ENCODE assay signal across 16 cellular contexts in genomic region chr13:19664481-19665230, GRCh38. TPM values are rescaled to one million over a fixed set of nuclear protein-coding genes. Genes with fewer than 3 reads are reported as not detected.
A peak's percentile ranks its signal among the peaks of the same experiment; 100 is the strongest.
DNase-seq lines count a peak whose midpoint lies in the region; ATAC-seq and TF ChIP-seq lines count a peak whose summit lies in the region.
"Had no signal": no experiment of that assay in that cellular context is flagged by ENCODE, and none has a peak within 500 bp of the region (broad histone marks: within the 10 kb centered on the region; RNA-seq: fewer than 3 reads in every experiment).

No MANE protein-coding gene starts in this region.

- H3K4me3 Mint-ChIP-seq in stimulated activated naive CD8-positive, alpha-beta T cell treated with anti-CD3 and anti-CD28 coated beads, Interleukin-15, Interleukin-2, amounts not matched to agents 100 ng/mL and 50 ng/mL, for 24 hours: no peak overlapping the region
- no peak overlapping the region for H3K4me3 Mint-ChIP-seq in activated CD8-positive, alpha-beta T cell treated with anti-CD3 and anti-CD28 coated beads, Interleukin-2, amount 10 ng/mL, durations not matched to agents 7 days and 5 days

- H3K36me3 ChIP-seq in upper lobe of right lung: peaks cover 100% of the 10 kb centered on the region

- TF ChIP-seq CTCF in upper lobe of right lung (IDR thresholded peaks at IDR 0.05): no peak
- TF ChIP-seq CTCF in RWPE1 (conservative IDR thresholded peaks at IDR 0.05; ENCODE audit: low read depth): no peak

- ATAC-seq in stimulated activated naive CD8-positive, alpha-beta T cell treated with anti-CD3 and anti-CD28 coated beads, Interleukin-15, Interleukin-2, amounts not matched to agents 100 U/mL and 50 U/mL, for 24 hours: no peak
- ATAC-seq in activated CD8-positive, alpha-beta T cell treated with anti-CD3 and anti-CD28 coated beads, Interleukin-2, amount 10 ng/mL, durations not matched to agents 7 days and 5 days: no peak
- peak; percentile 14 for ATAC-seq in upper lobe of right lung
- ATAC-seq in HG03521 (IDR thresholded peaks at IDR 0.05; ENCODE audit: unreplicated experiment): no peak

- no peaks in the 10 kb centered on the region for H3K9me3 Mint-ChIP-seq in stimulated activated naive CD8-positive, alpha-beta T cell treated with anti-CD3 and anti-CD28 coated beads, Interleukin-15, Interleukin-2, amounts not matched to agents 100 ng/mL and 50 ng/mL, for 24 hours
- no peaks in the 10 kb centered on the region for H3K9me3 Mint-ChIP-seq in activated CD8-positive, alpha-beta T cell treated with anti-CD3 and anti-CD28 coated beads, Interleukin-2, amount 10 ng/mL, durations not matched to agents 7 days and 5 days (ENCODE audit: insufficient read depth)

- no peaks in the 10 kb centered on the region for H3K9me3 ChIP-seq in upper lobe of right lung
- H3K9me3 ChIP-seq: thoracic aorta had no signal

- no peaks in the 10 kb centered on the region for H3K4me1 Mint-ChIP-seq in stimulated activated naive CD8-positive, alpha-beta T cell treated with anti-CD3 and anti-CD28 coated beads, Interleukin-15, Interleukin-2, amounts not matched to agents 100 ng/mL and 50 ng/mL, for 24 hours (ENCODE audit: low read depth)
- H3K4me1 Mint-ChIP-seq in activated CD8-positive, alpha-beta T cell treated with anti-CD3 and anti-CD28 coated beads, Interleukin-2, amount 10 ng/mL, durations not matched to agents 7 days and 5 days (ENCODE audit: low read depth): peaks cover 11% of the 10 kb centered on the region

- intact Hi-C loops in upper lobe of right lung (cut with DNase I): no loop called here

- no peaks in the 10 kb centered on the region for H3K27me3 Mint-ChIP-seq in stimulated activated naive CD8-positive, alpha-beta T cell treated with anti-CD3 and anti-CD28 coated beads, Interleukin-15, Interleukin-2, amounts not matched to agents 100 ng/mL and 50 ng/mL, for 24 hours
- no peaks in the 10 kb centered on the region for H3K27me3 Mint-ChIP-seq in activated CD8-positive, alpha-beta T cell treated with anti-CD3 and anti-CD28 coated beads, Interleukin-2, amount 10 ng/mL, durations not matched to agents 7 days and 5 days (ENCODE audit: low read depth)

- H3K27ac ChIP-seq in upper lobe of right lung: no peak overlapping the region
- no peak overlapping the region for H3K27ac ChIP-seq in RWPE1
- H3K27ac ChIP-seq: hepatocyte, KMS-11, thoracic aorta had no signal

- H3K36me3 Mint-ChIP-seq in stimulated activated naive CD8-positive, alpha-beta T cell treated with anti-CD3 and anti-CD28 coated beads, Interleukin-15, Interleukin-2, amounts not matched to agents 100 ng/mL and 50 ng/mL, for 24 hours (ENCODE audit: low read depth): peaks cover 70% of the 10 kb centered on the region
- H3K36me3 Mint-ChIP-seq in activated CD8-positive, alpha-beta T cell treated with anti-CD3 and anti-CD28 coated beads, Interleukin-2, amount 10 ng/mL, durations not matched to agents 7 days and 5 days (ENCODE audit: low read depth): peaks cover 73% of the 10 kb centered on the region

- H3K27me3 ChIP-seq in upper lobe of right lung: no peaks in the 10 kb centered on the region
- H3K27me3 ChIP-seq: dorsolateral prefrontal cortex, hepatocyte had no signal

- peak overlapping the region; percentile 69 for H3K27ac Mint-ChIP-seq in stimulated activated naive CD8-positive, alpha-beta T cell treated with anti-CD3 and anti-CD28 coated beads, Interleukin-15, Interleukin-2, amounts not matched to agents 100 ng/mL and 50 ng/mL, for 24 hours
- peak overlapping the region; percentile 77 for H3K27ac Mint-ChIP-seq in activated CD8-positive, alpha-beta T cell treated with anti-CD3 and anti-CD28 coated beads, Interleukin-2, amount 10 ng/mL, durations not matched to agents 7 days and 5 days

- CTCF ChIA-PET in activated CD8-positive, alpha-beta T cell treated with anti-CD3 and anti-CD28 coated beads, Interleukin-2, amount 10 ng/mL, durations not matched to agents 7 days and 5 days (lab: Charles Lee): no interaction called here
- CTCF ChIA-PET in RWPE1 (lab: Yijun Ruan, JAX): no interaction called here

- H3K4me1 ChIP-seq in upper lobe of right lung: no peaks in the 10 kb centered on the region

- POLR2A ChIA-PET in activated CD8-positive, alpha-beta T cell treated with anti-CD3 and anti-CD28 coated beads, Interleukin-2, amount 10 ng/mL, durations not matched to agents 7 days and 5 days (lab: Charles Lee): no interaction called here
- POLR2A ChIA-PET in RWPE1 (lab: Yijun Ruan, JAX; ENCODE audit: low non-redundant PET): no interaction called here

- no peak overlapping the region for H3K4me3 ChIP-seq in upper lobe of right lung
- H3K4me3 ChIP-seq: dorsolateral prefrontal cortex, hepatocyte, thoracic aorta had no signal

- no peak for DNase-seq in stimulated activated naive CD8-positive, alpha-beta T cell treated with anti-CD3 and anti-CD28 coated beads, Interleukin-15, Interleukin-2, amounts not matched to agents 100 U/mL and 50 U/mL, for 24 hours
- DNase-seq in activated CD8-positive, alpha-beta T cell treated with anti-CD3 and anti-CD28 coated beads, Interleukin-2, amount 10 ng/mL, durations not matched to agents 7 days and 5 days: no peak
- peak; percentile 15 for DNase-seq in left kidney (ENCODE audit: low read depth, low spot score)
- DNase-seq in upper lobe of right lung: no peak
- no peak for DNase-seq in DMS 273 treated with DMSO at 0.1 percent for 48 hours (lab: John Stamatoyannopoulos, UW)
- DNase-seq in RWPE1 (ENCODE audit: low spot score): no peak
- DNase-seq: activated CD4-positive, alpha-beta T cell treated with anti-CD3 and anti-CD28 coated beads for 4 hours; DMS153; NCI-H1417; NCI-H446 had no signal

RNA-seq across cellular contexts. Expression of gene MPHOSPH8, which starts 31.2 kb away (rescaled TPM):
- total RNA-seq in activated CD8-positive, alpha-beta T cell treated with anti-CD3 and anti-CD28 coated beads, Interleukin-2, amount 10 ng/mL, durations not matched to agents 7 days and 5 days: 10 to 100 TPM; 32.1 to 32.6 TPM
- total RNA-seq in upper lobe of right lung: 44.4 TPM
